Comparison of ENCODE assay signal across 1 cellular context in genomic region chr3:52455283-52456168, GRCh38.
TF ChIP-seq lines count a peak whose summit lies in the region.

Gene NISCH, plus strand, starts transcription at chr3:52455604. Its CDS starts 38 bp downstream, at chr3:52455642.

TF ChIP-seq in GM23338, 12 proteins besides CTCF, POLR2A, EP300 and RAD21 (continued from another document):
- TF ChIP-seq ZNF462 (CRISPR knock-in tag; IDR thresholded peaks at IDR 0.05): no peak
